In the genomic region with DNA sequence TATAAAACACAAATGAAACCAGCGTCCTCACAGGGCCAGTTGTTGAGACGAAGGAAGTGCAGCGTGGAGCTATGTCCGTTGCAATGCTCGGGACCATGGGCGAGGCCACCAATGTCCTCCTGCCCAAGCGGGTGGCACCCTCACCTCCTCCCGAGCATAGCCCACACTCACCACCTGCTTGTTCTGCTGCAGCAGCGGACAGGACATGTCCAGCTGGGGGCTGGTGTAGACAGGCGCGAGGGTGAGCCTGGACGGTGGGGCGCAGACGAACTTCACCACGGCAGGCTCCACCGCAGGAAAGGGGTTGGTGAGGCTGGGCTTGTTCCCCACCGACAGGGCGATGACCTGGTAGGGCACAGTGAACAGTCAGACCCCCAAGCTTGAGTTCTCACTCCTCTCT, we compare ENCODE assay signal across 20 cellular contexts.
"Had no signal": no experiment of that assay in that cellular context is flagged by ENCODE, and none has a peak within 500 bp of the region (broad histone marks: within the 10 kb centered on the region; RNA-seq: fewer than 3 reads in every experiment).

No MANE protein-coding gene starts in this region.

- H3K27me3 ChIP-seq: SJSA1 had no signal

- H3K4me3 ChIP-seq: SJSA1, SK-N-MC had no signal

- H3K36me3 ChIP-seq: SJSA1 had no signal

- H3K27ac ChIP-seq: SJSA1, SK-N-MC had no signal

- DNase-seq: Karpas-422, KG1, MM.1S, NCI-H1092 treated with DMSO at 0.1 percent for 48 hours, NCI-H1436, NCI-H187, NCI-H2029, NCI-H2081 treated with DMSO at 0.1 percent for 48 hours, NCI-H2171, NCI-H226, NCI-H446, NCI-H510A, NCI-H524 treated with DMSO at 0.1 percent for 48 hours, NCI-H69, NCI-H774, Right ventricle myocardium superior, RPMI8226, SIG-M5 had no signal

- H3K9me3 ChIP-seq: SJSA1 had no signal

- H3K4me1 ChIP-seq: SJSA1 had no signal
